13 cellular contexts compared by ENCODE assay signal in the genomic region with DNA sequence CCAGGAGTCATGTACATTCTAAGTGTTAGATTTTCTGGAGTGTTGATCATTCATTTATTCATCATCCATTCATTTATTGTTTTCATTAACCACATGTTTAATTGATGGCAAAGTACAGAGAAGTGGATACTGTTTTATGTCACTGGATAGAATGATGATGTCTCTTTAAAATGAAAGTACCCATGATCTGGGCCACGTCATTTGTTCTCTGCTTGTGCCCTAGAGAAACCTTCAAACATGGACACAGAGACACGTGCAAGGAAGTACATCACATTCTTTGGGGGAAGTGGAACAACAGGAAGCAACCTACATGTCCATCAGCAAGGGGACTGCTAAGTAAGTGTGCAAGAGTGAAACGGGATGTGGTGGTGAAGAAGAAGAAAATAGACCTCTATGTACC.
"Had no signal": no experiment of that assay in that cellular context is flagged by ENCODE, and none has a peak within 500 bp of the region (broad histone marks: within the 10 kb centered on the region; RNA-seq: fewer than 3 reads in every experiment).

No MANE protein-coding gene starts in this region.

- H3K4me1 Mint-ChIP-seq: T-helper 17 cell had no signal

- ATAC-seq: activated CD8-positive, alpha-beta memory T cell treated with anti-CD3 and anti-CD28 coated beads, Interleukin-2, amount 10 ng/mL, durations not matched to agents 7 days and 5 days; gastroesophageal sphincter; pancreas; stimulated activated naive CD8-positive, alpha-beta T cell treated with anti-CD3 and anti-CD28 coated beads, Interleukin-15, amount 100 ng/mL, for 72 hours; T-helper 17 cell had no signal

- H3K4me1 ChIP-seq: esophagus muscularis mucosa, gastroesophageal sphincter, pancreas had no signal

- H3K27me3 Mint-ChIP-seq: T-helper 17 cell had no signal

- H3K36me3 ChIP-seq: cardiac muscle cell, esophagus muscularis mucosa, gastroesophageal sphincter, pancreas, thoracic aorta had no signal

- H3K27ac Mint-ChIP-seq: activated CD8-positive, alpha-beta memory T cell treated with anti-CD3 and anti-CD28 coated beads, Interleukin-2, amount 10 ng/mL, durations not matched to agents 7 days and 5 days; activated T-cell treated with anti-CD3 and anti-CD28 coated beads, Interleukin-2, amount 50 U/mL, for 24 hours; T-helper 17 cell had no signal

- DNase-seq: activated CD4-positive, alpha-beta T cell treated with anti-CD3 and anti-CD28 coated beads, Interleukin-2, amount 50 U/mL, for 1 hour; activated CD8-positive, alpha-beta memory T cell treated with anti-CD3 and anti-CD28 coated beads, Interleukin-2, amount 10 ng/mL, durations not matched to agents 7 days and 5 days; activated gamma-delta T cell; activated T-cell treated with anti-CD3 and anti-CD28 coated beads, Interleukin-2, amount 50 U/mL, for 24 hours; midbrain; pancreas; stimulated activated CD4-positive, alpha-beta T cell treated with anti-CD3 and anti-CD28 coated beads, Interleukin-4, amount 100 ng/mL, for 1 hour; stimulated activated naive CD8-positive, alpha-beta T cell treated with anti-CD3 and anti-CD28 coated beads, Interleukin-15, amount 100 ng/mL, for 72 hours; T-helper 17 cell had no signal

- H3K36me3 Mint-ChIP-seq: activated CD8-positive, alpha-beta memory T cell treated with anti-CD3 and anti-CD28 coated beads, Interleukin-2, amount 10 ng/mL, durations not matched to agents 7 days and 5 days had no signal

- H3K4me3 Mint-ChIP-seq: activated CD8-positive, alpha-beta memory T cell treated with anti-CD3 and anti-CD28 coated beads, Interleukin-2, amount 10 ng/mL, durations not matched to agents 7 days and 5 days; activated T-cell treated with anti-CD3 and anti-CD28 coated beads, Interleukin-2, amount 50 U/mL, for 24 hours; stimulated activated naive CD8-positive, alpha-beta T cell treated with anti-CD3 and anti-CD28 coated beads, Interleukin-15, amount 100 ng/mL, for 72 hours; T-helper 17 cell had no signal

- H3K9me3 ChIP-seq: esophagus muscularis mucosa, gastroesophageal sphincter, pancreas, thoracic aorta had no signal

- H3K27me3 ChIP-seq: cardiac muscle cell, esophagus muscularis mucosa, gastroesophageal sphincter, pancreas had no signal

- H3K4me3 ChIP-seq: cardiac muscle cell, esophagus muscularis mucosa, gastroesophageal sphincter, pancreas, thoracic aorta had no signal

- H3K27ac ChIP-seq: cardiac muscle cell, esophagus muscularis mucosa, gastroesophageal sphincter, pancreas, thoracic aorta had no signal
